Comparison of ENCODE assay signal across 18 cellular contexts in the genomic region with DNA sequence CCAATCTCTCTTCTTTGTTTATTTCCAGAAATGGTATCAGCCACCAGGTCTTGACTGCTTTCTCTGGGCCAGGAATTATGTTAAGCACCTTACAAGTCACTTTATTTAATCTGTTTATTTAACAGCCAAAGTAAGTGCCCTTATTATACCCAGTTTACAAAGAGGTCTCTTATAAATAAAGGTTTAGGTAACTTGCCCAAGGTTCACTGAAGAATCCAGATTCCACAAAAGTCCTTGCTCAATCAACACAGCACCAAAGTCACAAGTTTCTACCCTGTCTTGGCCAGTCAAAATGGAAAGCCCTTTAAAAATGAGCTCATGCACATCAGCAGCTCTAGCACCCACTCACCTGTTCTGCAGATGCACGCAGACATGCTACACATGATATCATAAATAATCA.
"Had no signal": no experiment of that assay in that cellular context is flagged by ENCODE, and none has a peak within 500 bp of the region (broad histone marks: within the 10 kb centered on the region; RNA-seq: fewer than 3 reads in every experiment).

No MANE protein-coding gene starts in this region.

- H3K4me3 Mint-ChIP-seq: activated CD4-positive, alpha-beta T cell treated with anti-CD3 and anti-CD28 coated beads, Interleukin-2, amount 10 ng/mL, durations not matched to agents 7 days and 5 days; activated T-cell treated with anti-CD3 and anti-CD28 coated beads, Interleukin-2, amount 50 U/mL, for 24 hours had no signal

- H3K4me1 ChIP-seq: parathyroid adenoma, tibial artery had no signal

- H3K27me3 ChIP-seq: cardiac muscle cell, heart right ventricle, tibial artery had no signal

- H3K27ac ChIP-seq: cardiac muscle cell, epithelial cell of prostate, heart right ventricle, parathyroid adenoma, tibial artery, WERI-Rb-1 had no signal

- H3K4me3 ChIP-seq: cardiac muscle cell, heart right ventricle, tibial artery had no signal

- H3K36me3 ChIP-seq: cardiac muscle cell, heart right ventricle, tibial artery, WERI-Rb-1 had no signal

- DNase-seq: activated CD4-positive, alpha-beta T cell treated with anti-CD3 and anti-CD28 coated beads, Interleukin-2, amount 10 ng/mL, durations not matched to agents 7 days and 5 days; activated CD4-positive, CD25-positive, alpha-beta regulatory T cell treated with anti-CD3 and anti-CD28 coated beads, Interleukin-2, amount 50 U/mL, for 72 hours; activated naive CD4-positive, alpha-beta T cell; activated T-cell treated with anti-CD3 and anti-CD28 coated beads, Interleukin-2, amount 50 U/mL, for 24 hours; cortex of kidney; heart right ventricle; islet precursor cell; left cardiac atrium; mesenchymal stem cell; right cardiac atrium; stimulated activated CD4-positive, alpha-beta T cell treated with anti-CD3 and anti-CD28 coated beads, Interleukin-4, amount 100 ng/mL, for 24 hours; stimulated activated naive CD4-positive, alpha-beta T cell treated with Interleukin-2 at 50 U/mL for 16 hours; tibial artery; WERI-Rb-1 had no signal

- H3K9me3 ChIP-seq: heart right ventricle, tibial artery had no signal

- H3K27me3 Mint-ChIP-seq: activated CD4-positive, alpha-beta T cell treated with anti-CD3 and anti-CD28 coated beads, Interleukin-2, amount 10 ng/mL, durations not matched to agents 7 days and 5 days; activated T-cell treated with anti-CD3 and anti-CD28 coated beads, Interleukin-2, amount 50 U/mL, for 24 hours had no signal

- ATAC-seq: left cardiac atrium, right cardiac atrium had no signal

- H3K27ac Mint-ChIP-seq: activated CD4-positive, alpha-beta T cell treated with anti-CD3 and anti-CD28 coated beads, Interleukin-2, amount 10 ng/mL, durations not matched to agents 7 days and 5 days; activated T-helper 2 cell treated with anti-CD3 and anti-CD28 coated beads, Interferon-gamma antibody, Interleukin-2, Interleukin-4, amounts not matched to agents 10 μg/mL and 5 μg/mL and 100 μg/mL, durations not matched to agents 14 hours and 24 hours and 36 hours had no signal
